Comparison of ENCODE assay signal across 15 cellular contexts in the genomic region with DNA sequence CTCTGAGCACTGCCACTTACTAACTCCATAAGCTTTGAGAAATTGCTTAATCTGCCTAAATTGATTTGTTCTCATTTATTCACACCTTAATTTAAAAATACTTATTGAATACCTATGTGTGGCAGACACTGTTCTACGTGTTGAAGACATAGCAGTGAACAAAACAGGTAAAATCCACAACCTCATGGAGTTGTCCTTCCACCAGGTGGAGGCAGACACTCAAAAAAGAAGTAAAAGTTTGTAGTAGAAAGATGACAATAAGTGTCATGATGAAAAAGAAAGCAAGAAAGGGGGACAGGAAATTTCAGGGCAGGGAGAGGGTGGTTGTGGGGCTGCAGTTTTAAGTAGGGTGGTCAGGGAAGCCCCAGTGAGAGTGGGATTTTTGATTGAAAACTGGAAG.
DNase-seq lines count a peak whose midpoint lies in the region; ATAC-seq, FAIRE-seq and TF ChIP-seq lines count a peak whose summit lies in the region.
"Had no signal": no experiment of that assay in that cellular context is flagged by ENCODE, and none has a peak within 500 bp of the region (broad histone marks: within the 10 kb centered on the region; RNA-seq: fewer than 3 reads in every experiment).

No MANE protein-coding gene starts in this region.

- H3K4me1 ChIP-seq in heart right ventricle (no peaks in the 10 kb centered on the region), right cardiac atrium (ENCODE audit: control insufficient read depth, insufficient read depth, low read length) (no peaks in the 10 kb centered on the region)
- H3K4me1 ChIP-seq: testis had no signal

- no peak overlapping the region for H3K27ac ChIP-seq in heart right ventricle
- H3K27ac ChIP-seq in right cardiac atrium (ENCODE audit: low read length), result no peak overlapping the region
- H3K27ac ChIP-seq: GM23248, testis had no signal

- TF ChIP-seq CTCF in heart right ventricle (IDR thresholded peaks at IDR 0.05) (peak in 7 of 9 donors; percentile 12 to 40 (median 23)), bronchial epithelial cell (IDR thresholded peaks at IDR 0.05; ENCODE audit: insufficient read depth, low read length, severe bottlenecking) (peak; percentile 26)

- H3K36me3 Mint-ChIP-seq in stimulated activated effector memory CD8-positive, alpha-beta T cell treated with anti-CD3 and anti-CD28 coated beads, Interleukin-12 subunit alpha, Interleukin-12 subunit beta, amount 100 ng/mL, for 72 hours, result no peaks in the 10 kb centered on the region
- H3K36me3 Mint-ChIP-seq: activated naive CD8-positive, alpha-beta T cell treated with anti-CD3 and anti-CD28 coated beads for 36 hours; CD4-positive, alpha-beta memory T cell had no signal

- H3K4me3 ChIP-seq in heart right ventricle, result no peak overlapping the region
- H3K4me3 ChIP-seq in right cardiac atrium (ENCODE audit: low read length), result no peak overlapping the region
- no peak overlapping the region for H3K4me3 ChIP-seq in bronchial epithelial cell (ENCODE audit: low read depth, low read length)
- H3K4me3 ChIP-seq: GM23248, testis had no signal

- 65 to 66% methylated on average over 1 of the region's 1 CpG for WGBS in heart right ventricle, 2 donors
- 66% methylated on average over 1 of the region's 1 CpG for WGBS in right cardiac atrium

- H3K4me3 Mint-ChIP-seq in stimulated activated effector memory CD8-positive, alpha-beta T cell treated with anti-CD3 and anti-CD28 coated beads, Interleukin-12 subunit alpha, Interleukin-12 subunit beta, amount 100 ng/mL, for 72 hours, result no peak overlapping the region
- H3K4me3 Mint-ChIP-seq: activated naive CD8-positive, alpha-beta T cell treated with anti-CD3 and anti-CD28 coated beads for 36 hours; CD4-positive, alpha-beta memory T cell; effector memory CD8-positive, alpha-beta T cell had no signal

- H3K27me3 ChIP-seq in heart right ventricle (peaks cover 0 to 4% (median 0%) of the 10 kb centered on the region in 7 donors), right cardiac atrium (ENCODE audit: control insufficient read depth, insufficient read depth) (no peaks in the 10 kb centered on the region), bronchial epithelial cell (ENCODE audit: control insufficient read depth, insufficient read depth, low read length) (no peaks in the 10 kb centered on the region)
- H3K27me3 ChIP-seq: testis had no signal

- no peak for FAIRE-seq in bronchial epithelial cell (lab: Jason Lieb, UNC)

- H3K9me3 ChIP-seq in heart right ventricle (no peaks in the 10 kb centered on the region), right cardiac atrium (ENCODE audit: control insufficient read depth, low read length) (no peaks in the 10 kb centered on the region)
- H3K9me3 ChIP-seq: testis had no signal

- no peak for ATAC-seq in heart right ventricle
- ATAC-seq in right cardiac atrium, result no peak
- no peak for ATAC-seq in stimulated activated effector memory CD8-positive, alpha-beta T cell treated with anti-CD3 and anti-CD28 coated beads, Interleukin-12 subunit alpha, Interleukin-12 subunit beta, amount 100 ng/mL, for 72 hours
- ATAC-seq in GM21723 (IDR thresholded peaks at IDR 0.05; ENCODE audit: unreplicated experiment), result no peak
- ATAC-seq: effector memory CD8-positive, alpha-beta T cell had no signal

- no peak for DNase-seq in heart right ventricle
- DNase-seq in right cardiac atrium, result no peak
- peak; percentile 12 for DNase-seq in NCI-H345 (lab: John Stamatoyannopoulos, UW)
- peak; percentile 26 for DNase-seq in bronchial epithelial cell (ENCODE audit: low read depth)
- DNase-seq in stimulated activated effector memory CD8-positive, alpha-beta T cell treated with anti-CD3 and anti-CD28 coated beads, Interleukin-12 subunit alpha, Interleukin-12 subunit beta, amount 100 ng/mL, for 72 hours (ENCODE audit: low spot score in 2 of 2), result no peak
- DNase-seq in nucleus accumbens (lab: John Stamatoyannopoulos, UW), result no peak
- no peak for DNase-seq in LoVo (ENCODE audit: low spot score)
- DNase-seq: activated CD4-positive, alpha-beta T cell treated with anti-CD3 and anti-CD28 coated beads, Interleukin-2, amount 50 U/mL, for 48 hours; activated naive CD8-positive, alpha-beta T cell treated with anti-CD3 and anti-CD28 coated beads for 36 hours; CD4-positive, alpha-beta memory T cell; effector memory CD8-positive, alpha-beta T cell; GM23248; Right ventricle myocardium superior; testis had no signal

- H3K4me1 Mint-ChIP-seq in stimulated activated effector memory CD8-positive, alpha-beta T cell treated with anti-CD3 and anti-CD28 coated beads, Interleukin-12 subunit alpha, Interleukin-12 subunit beta, amount 100 ng/mL, for 72 hours, result no peaks in the 10 kb centered on the region
- H3K4me1 Mint-ChIP-seq: activated naive CD8-positive, alpha-beta T cell treated with anti-CD3 and anti-CD28 coated beads for 36 hours; CD4-positive, alpha-beta memory T cell had no signal

- intact Hi-C loops in heart right ventricle (cut with DNase I), result no loop called here
- intact Hi-C loops in right cardiac atrium (cut with DNase I), result no loop called here

- peak overlapping the region; percentile 33 for H3K27ac Mint-ChIP-seq in stimulated activated effector memory CD8-positive, alpha-beta T cell treated with anti-CD3 and anti-CD28 coated beads, Interleukin-12 subunit alpha, Interleukin-12 subunit beta, amount 100 ng/mL, for 72 hours
- H3K27ac Mint-ChIP-seq: activated naive CD8-positive, alpha-beta T cell treated with anti-CD3 and anti-CD28 coated beads for 36 hours; CD4-positive, alpha-beta memory T cell; effector memory CD8-positive, alpha-beta T cell had no signal

- H3K36me3 ChIP-seq in heart right ventricle (no peaks in the 10 kb centered on the region), bronchial epithelial cell (ENCODE audit: control insufficient read depth, insufficient read depth, low read length) (no peaks in the 10 kb centered on the region)

- no peaks in the 10 kb centered on the region for H3K9me3 Mint-ChIP-seq in stimulated activated effector memory CD8-positive, alpha-beta T cell treated with anti-CD3 and anti-CD28 coated beads, Interleukin-12 subunit alpha, Interleukin-12 subunit beta, amount 100 ng/mL, for 72 hours
- H3K9me3 Mint-ChIP-seq: activated naive CD8-positive, alpha-beta T cell treated with anti-CD3 and anti-CD28 coated beads for 36 hours; CD4-positive, alpha-beta memory T cell; effector memory CD8-positive, alpha-beta T cell had no signal

Comparison
In these comparisons a context has a peak if more than half of its experiments do, and no peak if none do; other contexts are left out.
1. DNase-seq: peak in NCI-H345 (single experiment) and bronchial epithelial cell (single experiment); none in heart right ventricle (0 of 2), right cardiac atrium (0 of 3), stimulated activated effector memory CD8-positive, alpha-beta T cell treated with anti-CD3 and anti-CD28 coated beads, Interleukin-12 subunit alpha, Interleukin-12 subunit beta, amount 100 ng/mL, for 72 hours (0 of 2), nucleus accumbens (0 of 56) and LoVo (single experiment).